In genomic region chr14:21136024-21136423, GRCh38 we compare ENCODE assay signal across 8 cellular contexts. TPM values are rescaled to one million over a fixed set of nuclear protein-coding genes. Genes with fewer than 3 reads are reported as not detected.
DNase-seq lines count a peak whose midpoint lies in the region; ATAC-seq, FAIRE-seq and TF ChIP-seq lines count a peak whose summit lies in the region.

No MANE protein-coding gene starts in this region.

- TF ChIP-seq CTCF in coronary artery (IDR thresholded peaks at IDR 0.05) (peak; percentile 34), pancreas (IDR thresholded peaks at IDR 0.05) (peak; percentile 24 to 47 (median 32))

- WGBS in pancreas, 2 donors: 5 to 14% methylated on average over 1 of the region's 1 CpG

- DNase-seq in NCI-H510A treated with DMSO at 0.1 percent for 48 hours (lab: John Stamatoyannopoulos, UW) (peak; percentile 9), NCI-H510A (lab: John Stamatoyannopoulos, UW) (no peak), NCI-H2196 (lab: John Stamatoyannopoulos, UW; ENCODE audit: unreplicated experiment) (peak; percentile 11), coronary artery (ENCODE audit: low spot score) (no peak), pancreas (no peak), NCI-H1930 (lab: John Stamatoyannopoulos, UW) (no peak)
- DNase-seq in activated naive CD4-positive, alpha-beta T cell (lab: John Stamatoyannopoulos, UW): no peak

- ATAC-seq in pancreas (no peak), HG03469 (IDR thresholded peaks at IDR 0.05; ENCODE audit: unreplicated experiment) (no peak)

- no peaks in the 10 kb centered on the region for H3K36me3 ChIP-seq in pancreas

- H3K27me3 ChIP-seq in pancreas: no peaks in the 10 kb centered on the region

- no peak for FAIRE-seq in pancreas (lab: Jason Lieb, UNC)

- no peaks in the 10 kb centered on the region for H3K9me3 ChIP-seq in pancreas

- H3K27ac ChIP-seq in coronary artery: no peak overlapping the region
- no peak overlapping the region for H3K27ac ChIP-seq in pancreas

- intact Hi-C loops in pancreas (cut with DNase I): no loop called here

- no peak overlapping the region for H3K4me3 ChIP-seq in coronary artery
- no peak overlapping the region for H3K4me3 ChIP-seq in pancreas

- H3K4me1 ChIP-seq in pancreas: no peaks in the 10 kb centered on the region

RNA-seq across cellular contexts. Expression of gene OR5AU1, which starts 19.8 kb away (rescaled TPM):
- total RNA-seq in pancreas: not detected
- polyA plus RNA-seq in pancreas: not detected

RNA-seq across cellular contexts. Expression of gene TMEM253, which starts 35.2 kb away (rescaled TPM):
- total RNA-seq in pancreas: 1 to 10 TPM in 2 of 6 donors, under 1 TPM in 4; 0.16 to 1.6 (median 0.56) TPM
- 1 to 10 TPM; 1.8 to 4.9 TPM for polyA plus RNA-seq in pancreas

RNA-seq across cellular contexts. Expression of gene ZNF219, which starts 37.6 kb away (rescaled TPM):
- 10 to 100 TPM; 13.5 to 23.6 (median 16.1) TPM for total RNA-seq in pancreas
- polyA plus RNA-seq in pancreas: 10 to 100 TPM; 19.8 to 20.5 TPM

Comparison
In these comparisons a context has a peak if more than half of its experiments do, and no peak if none do; other contexts are left out.
1. DNase-seq: peak in NCI-H510A treated with DMSO at 0.1 percent for 48 hours (single experiment) and NCI-H2196 (single experiment); none in NCI-H510A (single experiment), coronary artery (single experiment), pancreas (0 of 6), activated naive CD4-positive, alpha-beta T cell (0 of 4) and NCI-H1930 (0 of 2).